In genomic region chr5:140840978-140841962, GRCh38 we compare ENCODE assay signal across 8 cellular contexts. TPM values are rescaled to one million over a fixed set of nuclear protein-coding genes. Genes with fewer than 3 reads are reported as not detected.
DNase-seq lines count a peak whose midpoint lies in the region; ATAC-seq, FAIRE-seq and TF ChIP-seq lines count a peak whose summit lies in the region.

Gene PCDHA8, plus strand, starts transcription at chr5:140841187. Its CDS starts 135 bp downstream, at chr5:140841322.

- TF ChIP-seq CTCF in OCI-LY1 (IDR thresholded peaks at IDR 0.05; ENCODE audit: low read length) (peak; percentile 63), fibroblast of mammary gland (conservative IDR thresholded peaks at IDR 0.05; ENCODE audit: control insufficient read depth, insufficient read depth, low read depth, low read length) (peak; percentile 31), GM10266 (IDR thresholded peaks at IDR 0.05; ENCODE audit: control insufficient read depth, insufficient read depth, low read depth, missing control alignments) (no peak)

- H3K4me2 ChIP-seq in GM23248 (ENCODE audit: unreplicated experiment), result no peak within 1 kb of the TSS
- H3K4me2 ChIP-seq in OCI-LY1 (ENCODE audit: low read length), result no peak within 1 kb of the TSS

- H3K9ac ChIP-seq in GM23248, result no peak within 1 kb of the TSS
- H3K9ac ChIP-seq in OCI-LY1 (ENCODE audit: low read length), result no peak within 1 kb of the TSS

- H3K9me3 ChIP-seq in GM23248 (ENCODE audit: low read depth) (no peaks in the 10 kb centered on the region), OCI-LY1 (ENCODE audit: low read length) (no peaks in the 10 kb centered on the region)

- DNase-seq in A172 (ENCODE audit: low spot score) (peak; percentile 37), GM23248 (peak; percentile 10), fibroblast of mammary gland (ENCODE audit: low read depth) (no peak), NCI-H1436 treated with DMSO at 0.1 percent for 48 hours (lab: John Stamatoyannopoulos, UW) (no peak), GM10266 (ENCODE audit: extremely low spot score) (no peak), RCC 7860 (ENCODE audit: low spot score) (no peak)

- in situ Hi-C loops in GM23248 (cut with MboI), result no loop called here

- H3K27me3 ChIP-seq in GM23248 (replicated peaks; ENCODE audit: insufficient read depth) (no peaks in the 10 kb centered on the region), OCI-LY1 (ENCODE audit: insufficient read depth, low read length) (no peaks in the 10 kb centered on the region)

- H2AFZ ChIP-seq in GM23248, result no peak within 1 kb of the TSS
- no peak within 1 kb of the TSS for H2AFZ ChIP-seq in OCI-LY1 (ENCODE audit: low read length)

- H3K36me3 ChIP-seq in GM23248 (ENCODE audit: low read depth), result no peaks in the 10 kb centered on the region
- no peaks in the 10 kb centered on the region for H3K36me3 ChIP-seq in OCI-LY1 (ENCODE audit: insufficient read depth, low read length)

- H3F3A ChIP-seq in GM23248 (ENCODE audit: insufficient read depth) (no peaks in the 10 kb centered on the region), OCI-LY1 (ENCODE audit: insufficient read depth, low read length) (no peaks in the 10 kb centered on the region)

- H3K9me2 ChIP-seq in GM23248 (ENCODE audit: insufficient read depth) (no peaks in the 10 kb centered on the region), OCI-LY1 (ENCODE audit: low read depth, low read length) (no peaks in the 10 kb centered on the region)

- H3K4me1 ChIP-seq in GM23248 (ENCODE audit: insufficient read depth) (no peaks in the 10 kb centered on the region), OCI-LY1 (ENCODE audit: insufficient read depth, low read length, severe bottlenecking) (no peaks in the 10 kb centered on the region)

- ATAC-seq in HG02981 (IDR thresholded peaks at IDR 0.05; ENCODE audit: unreplicated experiment), result no peak

- 26 to 28% methylated on average over 47 of the region's 47 CpGs for WGBS in GM23248 (ENCODE audit: low coverage in 1 of 2, low lambda C conversion rate in 2 of 2, missing lambda C conversion rate in 2 of 2), 2 experiments

- no peak for FAIRE-seq in RCC 7860 (lab: Jason Lieb, UNC)

- H3K27ac ChIP-seq in GM23248 (no peak within 1 kb of the TSS), OCI-LY1 (ENCODE audit: low read depth, low read length, poor library complexity, severe bottlenecking) (no peak within 1 kb of the TSS)

- H3K4me3 ChIP-seq in GM23248 (no peak within 1 kb of the TSS), OCI-LY1 (ENCODE audit: low read depth, low read length, poor library complexity, severe bottlenecking) (no peak within 1 kb of the TSS), fibroblast of mammary gland (ENCODE audit: control insufficient read depth, low read depth, low read length) (no peak within 1 kb of the TSS)

- H4K20me1 ChIP-seq in GM23248 (ENCODE audit: insufficient read depth) (no peaks in the 10 kb centered on the region), OCI-LY1 (ENCODE audit: insufficient read depth, low read length) (no peaks in the 10 kb centered on the region)

- no peaks in the 10 kb centered on the region for H3K79me2 ChIP-seq in GM23248 (ENCODE audit: insufficient read depth)
- H3K79me2 ChIP-seq in OCI-LY1 (ENCODE audit: insufficient read depth, low read length), result no peaks in the 10 kb centered on the region

RNA-seq across cellular contexts. Expression of gene PCDHA8, which starts in this region (rescaled TPM):
- not detected in 2 replicates for total RNA-seq in A172 (2014; rRNA removed; shearing (Covaris generic))
- total RNA-seq in GM23248 (2014; rRNA removed; shearing (Covaris generic)), result not detected in 2 replicates
- polyA plus RNA-seq in GM23248 (2016; fragmentation: Nextera tagmentation; extraction: Ambion mirVana), result not detected in 2 replicates

Comparison
In these comparisons a context has a peak if more than half of its experiments do, and no peak if none do; other contexts are left out.
1. Peak in DNase-seq in A172; RNA of the gene not detected or under 1 TPM.
2. Peak in DNase-seq in GM23248; RNA of the gene not detected or under 1 TPM.